ENCODE assay signal across 17 cellular contexts in genomic region chr5:16742938-16743337, GRCh38.
A peak's percentile ranks its signal among the peaks of the same experiment; 100 is the strongest.
DNase-seq lines count a peak whose midpoint lies in the region; ATAC-seq and TF ChIP-seq lines count a peak whose summit lies in the region.
"Had no signal": no experiment of that assay in that cellular context is flagged by ENCODE, and none has a peak within 500 bp of the region (broad histone marks: within the 10 kb centered on the region; RNA-seq: fewer than 3 reads in every experiment).

No MANE protein-coding gene starts in this region.

- H3K9me3 Mint-ChIP-seq in brain, result peaks cover 0 to 3% (median 0%) of the 10 kb centered on the region in 5 experiments
- H3K9me3 Mint-ChIP-seq: activated naive CD4-positive, alpha-beta T cell treated with anti-CD3 and anti-CD28 coated beads, Interleukin-2, amount 50 U/mL, for 72 hours; nephron had no signal

- H3K36me3 ChIP-seq in HUES6 (ENCODE audit: control insufficient read depth, insufficient read depth, low read length) (no peaks in the 10 kb centered on the region), left lung (no peaks in the 10 kb centered on the region)
- H3K36me3 ChIP-seq: uterus had no signal

- H3K27ac Mint-ChIP-seq in brain, result peak overlapping the region; percentile 93 to 99 (median 98)
- H3K27ac Mint-ChIP-seq: activated naive CD4-positive, alpha-beta T cell treated with anti-CD3 and anti-CD28 coated beads, Interleukin-2, amount 50 U/mL, for 72 hours had no signal

- peak overlapping the region in 4 of 5 experiments; percentile 14 to 89 (median 72) for H3K4me3 Mint-ChIP-seq in brain
- H3K4me3 Mint-ChIP-seq: nephron had no signal

- H3K36me3 Mint-ChIP-seq in brain, result peaks cover 6% of the 10 kb centered on the region
- H3K36me3 Mint-ChIP-seq: activated naive CD4-positive, alpha-beta T cell treated with anti-CD3 and anti-CD28 coated beads, Interleukin-2, amount 50 U/mL, for 72 hours had no signal

- intact Hi-C loops in left lung (cut with DNase I), result no loop called here

- TF ChIP-seq CTCF in AG04450 (IDR thresholded peaks at IDR 0.05; ENCODE audit: low read depth, low read length) (no peak), brain (conservative IDR thresholded peaks at IDR 0.05) (no peak), left lung (IDR thresholded peaks at IDR 0.05) (no peak)

- no peak overlapping the region for H3K9ac ChIP-seq in HUES6 (ENCODE audit: low read length)

- H3K27me3 Mint-ChIP-seq in brain, result peaks cover 3% of the 10 kb centered on the region

- POLR2A ChIA-PET in AG04450 (lab: Yijun Ruan, JAX), result no interaction called here

- peaks cover 68% of the 10 kb centered on the region for H3K4me1 Mint-ChIP-seq in brain

- H3K27me3 ChIP-seq in AG04450 (ENCODE audit: control insufficient read depth, insufficient read depth, low read length) (no peaks in the 10 kb centered on the region), HUES6 (ENCODE audit: control insufficient read depth, insufficient read depth, low read length) (no peaks in the 10 kb centered on the region), left lung (no peaks in the 10 kb centered on the region)
- H3K27me3 ChIP-seq: foreskin keratinocyte, uterus had no signal

- peak; percentile 60 for ATAC-seq in left lung
- ATAC-seq in HG03175 (IDR thresholded peaks at IDR 0.05; ENCODE audit: unreplicated experiment), result no peak
- no peak for ATAC-seq in GM21390 (IDR thresholded peaks at IDR 0.05; ENCODE audit: unreplicated experiment)
- ATAC-seq: activated naive CD4-positive, alpha-beta T cell treated with anti-CD3 and anti-CD28 coated beads, Interleukin-2, amount 50 U/mL, for 72 hours; foreskin keratinocyte had no signal

- H3K4me1 ChIP-seq in HUES6 (ENCODE audit: control insufficient read depth, insufficient read depth, low read length), result peaks cover 32% of the 10 kb centered on the region
- peaks cover 0 to 6% of the 10 kb centered on the region in 2 donors for H3K4me1 ChIP-seq in left lung
- H3K4me1 ChIP-seq: uterus had no signal

- H3K4me3 ChIP-seq in AG04450 (ENCODE audit: low read depth, low read length) (no peak overlapping the region), HUES6 (ENCODE audit: low read depth, low read length) (no peak overlapping the region), left lung (no peak overlapping the region)
- H3K4me3 ChIP-seq: uterus had no signal

- DNase-seq in AG04450 (ENCODE audit: low read depth, low spot score) (no peak), left lung (no peak), foreskin melanocyte (no peak), glomerular visceral epithelial cell (ENCODE audit: extremely low spot score) (no peak)
- DNase-seq: activated T-cell treated with anti-CD3 and anti-CD28 coated beads, Interleukin-2, amount 50 U/mL, for 1 hour; central memory CD4-positive, alpha-beta T cell; mammary epithelial cell; NCI-H187 treated with DMSO at 0.1 percent for 48 hours; NCI-H526; uterus had no signal

- H3K27ac ChIP-seq in AG04450 (ENCODE audit: low read depth, low read length), result peak overlapping the region; percentile 39
- H3K27ac ChIP-seq in HUES6 (ENCODE audit: low read depth, low read length), result peak overlapping the region; percentile 89
- H3K27ac ChIP-seq in left lung, result no peak overlapping the region
- H3K27ac ChIP-seq: foreskin keratinocyte, uterus had no signal

- CTCF ChIA-PET in AG04450 (lab: Charles Lee), result no interaction called here

- no peaks in the 10 kb centered on the region for H3K9me3 ChIP-seq in AG04450 (ENCODE audit: control insufficient read depth, insufficient read depth, low read length)
- H3K9me3 ChIP-seq in HUES6 (ENCODE audit: control insufficient read depth, insufficient read depth, low read depth, low read length), result no peaks in the 10 kb centered on the region
- no peaks in the 10 kb centered on the region for H3K9me3 ChIP-seq in left lung
- H3K9me3 ChIP-seq: uterus had no signal

Comparison
In these comparisons a context has a peak if more than half of its experiments do, and no peak if none do; other contexts are left out.
1. H3K27ac ChIP-seq: peak in AG04450 (single experiment) and HUES6 (single experiment); none in left lung (0 of 2).